ENCODE assay signal across 19 cellular contexts in genomic region chr4:156584100-156584499, GRCh38.
A peak's percentile ranks its signal among the peaks of the same experiment; 100 is the strongest.
DNase-seq lines count a peak whose midpoint lies in the region; ATAC-seq, FAIRE-seq and TF ChIP-seq lines count a peak whose summit lies in the region.
"Had no signal": no experiment of that assay in that cellular context is flagged by ENCODE, and none has a peak within 500 bp of the region (broad histone marks: within the 10 kb centered on the region; RNA-seq: fewer than 3 reads in every experiment).

No MANE protein-coding gene starts in this region.

- BruUV-seq in HepG2 (replicated peaks; lab: Mats Ljungman, UMichigan), result no TSS peak

- peak in 3 of 4 donors; percentile 30 to 53 (median 38) for ATAC-seq in right lobe of liver
- no peak for ATAC-seq in HepG2
- ATAC-seq in left lobe of liver, result peak; percentile 18
- no peak for ATAC-seq in activated T-helper 17 cell treated with anti-CD3 and anti-CD28 coated beads, Interleukin-2, amount 50 U/mL, for 72 hours (replicated peaks)
- ATAC-seq in HG03342 (IDR thresholded peaks at IDR 0.05; ENCODE audit: unreplicated experiment), result no peak
- ATAC-seq in HG03175 (IDR thresholded peaks at IDR 0.05; ENCODE audit: unreplicated experiment), result no peak
- ATAC-seq: activated T-cell treated with anti-CD3 and anti-CD28 coated beads, Interleukin-2, amount 50 U/mL, for 4 hours; right cardiac atrium had no signal

- CTCF ChIA-PET in HepG2 (lab: Yijun Ruan, JAX; ENCODE audit: low intra/inter-chr PET ratio, low total read pairs), result no interaction called here

- H3K4me1 Mint-ChIP-seq in activated T-helper 17 cell treated with anti-CD3 and anti-CD28 coated beads, Interleukin-2, amount 50 U/mL, for 72 hours, result no peaks in the 10 kb centered on the region
- H3K4me1 Mint-ChIP-seq: CD4-positive, CD25-positive, alpha-beta regulatory T cell; nephron progenitor cell had no signal

- POLR2A ChIA-PET in HepG2 (lab: Yijun Ruan, JAX), result no interaction called here

- H3K9me3 ChIP-seq in right lobe of liver, result no peaks in the 10 kb centered on the region
- H3K9me3 ChIP-seq in HepG2 (ENCODE audit: low read length), result no peaks in the 10 kb centered on the region
- no peaks in the 10 kb centered on the region for H3K9me3 ChIP-seq in adipocyte (ENCODE audit: control insufficient read depth, low read length)
- H3K9me3 ChIP-seq: thoracic aorta had no signal

- no peaks in the 10 kb centered on the region for H3K27me3 Mint-ChIP-seq in activated T-helper 17 cell treated with anti-CD3 and anti-CD28 coated beads, Interleukin-2, amount 50 U/mL, for 72 hours
- H3K27me3 Mint-ChIP-seq: activated naive CD8-positive, alpha-beta T cell; CD4-positive, CD25-positive, alpha-beta regulatory T cell had no signal

- H2AFZ ChIP-seq in HepG2 (ENCODE audit: low read length), result no peak overlapping the region

- H3K9ac ChIP-seq in HepG2 (ENCODE audit: insufficient read depth, low read depth, low read length), result no peak overlapping the region
- no peak overlapping the region for H3K9ac ChIP-seq in adipocyte (ENCODE audit: low read length)

- H3K27me3 ChIP-seq in right lobe of liver (no peaks in the 10 kb centered on the region), HepG2 (ENCODE audit: control insufficient read depth in 1 of 2, insufficient read depth in 2 of 2, low read length in 2 of 2) (no peaks in the 10 kb centered on the region), adipocyte (replicated peaks; ENCODE audit: control insufficient read depth, insufficient read depth, low read length) (no peaks in the 10 kb centered on the region)
- H3K27me3 ChIP-seq: cardiac muscle cell had no signal

- peaks cover 1% of the 10 kb centered on the region for H3K9me3 Mint-ChIP-seq in activated T-helper 17 cell treated with anti-CD3 and anti-CD28 coated beads, Interleukin-2, amount 50 U/mL, for 72 hours
- H3K9me3 Mint-ChIP-seq: activated T-cell treated with anti-CD3 and anti-CD28 coated beads, Interleukin-2, amount 50 U/mL, for 4 hours; nephron progenitor cell had no signal

- no peaks in the 10 kb centered on the region for H3K79me2 ChIP-seq in HepG2 (ENCODE audit: insufficient read depth, low read length)

- no peak overlapping the region for H3K27ac ChIP-seq in right lobe of liver
- no peak overlapping the region for H3K27ac ChIP-seq in HepG2 (ENCODE audit: extremely low read length, insufficient read depth, low read length)
- H3K27ac ChIP-seq: cardiac muscle cell, thoracic aorta had no signal

- 37% methylated on average over 5 of the region's 5 CpGs for WGBS in right lobe of liver (ENCODE audit: insufficient coverage, low coverage, low lambda C conversion rate, missing lambda C conversion rate)
- WGBS in HepG2 (ENCODE audit: low lambda C conversion rate), result 2% methylated on average over 5 of the region's 5 CpGs

- no peaks in the 10 kb centered on the region for H3K36me3 ChIP-seq in right lobe of liver
- no peaks in the 10 kb centered on the region for H3K36me3 ChIP-seq in HepG2 (replicated peaks in 1 of 2; ENCODE audit: control insufficient read depth in 1 of 2, insufficient read depth in 2 of 2, low read length in 2 of 2)
- H3K36me3 ChIP-seq in adipocyte (ENCODE audit: control insufficient read depth, insufficient read depth, low read length, severe bottlenecking), result no peaks in the 10 kb centered on the region
- H3K36me3 ChIP-seq: cardiac muscle cell, thoracic aorta had no signal

- no peak overlapping the region for H3K27ac Mint-ChIP-seq in activated T-helper 17 cell treated with anti-CD3 and anti-CD28 coated beads, Interleukin-2, amount 50 U/mL, for 72 hours
- H3K27ac Mint-ChIP-seq: activated naive CD8-positive, alpha-beta T cell; CD4-positive, CD25-positive, alpha-beta regulatory T cell; nephron progenitor cell had no signal

- in situ Hi-C loops in HepG2 (cut with HindIII; ENCODE audit: extremely low pct_ligation_motif_present, low pct_unique_long_range_greater_than_20kb), result no loop called here

- FAIRE-seq in HepG2 (lab: Jason Lieb, UNC), result no peak
- FAIRE-seq: TTC549 had no signal

- H3K4me3 Mint-ChIP-seq in activated T-helper 17 cell treated with anti-CD3 and anti-CD28 coated beads, Interleukin-2, amount 50 U/mL, for 72 hours, result no peak overlapping the region
- H3K4me3 Mint-ChIP-seq: activated naive CD8-positive, alpha-beta T cell; activated T-cell treated with anti-CD3 and anti-CD28 coated beads, Interleukin-2, amount 50 U/mL, for 4 hours; CD4-positive, CD25-positive, alpha-beta regulatory T cell; nephron progenitor cell had no signal

- no peaks in the 10 kb centered on the region for H4K20me1 ChIP-seq in HepG2 (ENCODE audit: insufficient read depth, low read length)

- H3K4me1 ChIP-seq in right lobe of liver (no peaks in the 10 kb centered on the region), HepG2 (ENCODE audit: insufficient read depth, low read length) (no peaks in the 10 kb centered on the region), adipocyte (ENCODE audit: control insufficient read depth, insufficient read depth, low read length) (peaks cover 13% of the 10 kb centered on the region)

- TF ChIP-seq POLR2A in right lobe of liver (IDR thresholded peaks at IDR 0.05) (no peak), HepG2 (IDR thresholded peaks at IDR 0.05; ENCODE audit: insufficient read depth in 1 of 2, low read depth in 2 of 2, low read length in 2 of 2) (no peak)

- TF ChIP-seq CTCF in right lobe of liver (IDR thresholded peaks at IDR 0.05) (no peak), HepG2 (CRISPR knock-in tag; IDR thresholded peaks at IDR 0.05) (no peak)

- no peaks in the 10 kb centered on the region for H3K36me3 Mint-ChIP-seq in activated T-helper 17 cell treated with anti-CD3 and anti-CD28 coated beads, Interleukin-2, amount 50 U/mL, for 72 hours (ENCODE audit: low read depth)
- H3K36me3 Mint-ChIP-seq: activated naive CD8-positive, alpha-beta T cell; CD4-positive, CD25-positive, alpha-beta regulatory T cell had no signal

- DNase-seq in right lobe of liver (no peak), HepG2 (ENCODE audit: low spot score) (no peak), adipocyte (ENCODE audit: low read depth) (peak; percentile 3), left lobe of liver (ENCODE audit: low spot score) (no peak), NOMO-1 treated with dmso at 0.1 percent for 144 hours (lab: John Stamatoyannopoulos, UW; ENCODE audit: unreplicated experiment) (no peak)
- DNase-seq: ACHN; activated T-cell treated with anti-CD3 and anti-CD28 coated beads, Interleukin-2, amount 50 U/mL, for 4 hours; CD4-positive, CD25-positive, alpha-beta regulatory T cell; EL; NCI-H2227 treated with DMSO at 0.1 percent for 48 hours; nephron progenitor cell; right cardiac atrium had no signal

- no peak overlapping the region for H3K4me2 ChIP-seq in HepG2 (ENCODE audit: low read depth, low read length)

- no peak for TF ChIP-seq EP300 in HepG2 (IDR thresholded peaks at IDR 0.05; ENCODE audit: low read depth in 2 of 2, low read length in 2 of 2)
- no peak for TF ChIP-seq EP300 in HepG2 (CRISPR knock-in tag; IDR thresholded peaks at IDR 0.05; ENCODE audit: borderline replicate concordance)

- TF ChIP-seq RAD21 in HepG2 (CRISPR knock-in tag; IDR thresholded peaks at IDR 0.05), result no peak

- no peak overlapping the region for H3K4me3 ChIP-seq in right lobe of liver
- no peak overlapping the region for H3K4me3 ChIP-seq in HepG2 (replicated peaks in 1 of 3; ENCODE audit: insufficient read depth in 1 of 3, low read depth in 2 of 3, low read length in 3 of 3)
- H3K4me3 ChIP-seq in adipocyte (ENCODE audit: low read length), result no peak overlapping the region
- H3K4me3 ChIP-seq: cardiac muscle cell, thoracic aorta had no signal

- intact Hi-C loops in right lobe of liver (cut with DNase I) (no loop called here), HepG2 (cut with micrococcal nuclease; ENCODE audit: unreplicated experiment) (no loop called here)

TF ChIP-seq in HepG2, 621 proteins besides CTCF, POLR2A, EP300 and RAD21 (continues in another document):
- TF ChIP-seq ZNF713 (CRISPR knock-in tag; IDR thresholded peaks at IDR 0.05) (no peak), SMAD3 (CRISPR knock-in tag; IDR thresholded peaks at IDR 0.05) (no peak)

Comparison
In these comparisons a context has a peak if more than half of its experiments do, and no peak if none do; other contexts are left out.
1. ATAC-seq: peak in right lobe of liver (3 of 4) and left lobe of liver (single experiment); none in HepG2 (single experiment), activated T-helper 17 cell treated with anti-CD3 and anti-CD28 coated beads, Interleukin-2, amount 50 U/mL, for 72 hours (single experiment), HG03342 (single experiment) and HG03175 (single experiment).